Comparison of ENCODE assay signal across 1 cellular context in the genomic region with DNA sequence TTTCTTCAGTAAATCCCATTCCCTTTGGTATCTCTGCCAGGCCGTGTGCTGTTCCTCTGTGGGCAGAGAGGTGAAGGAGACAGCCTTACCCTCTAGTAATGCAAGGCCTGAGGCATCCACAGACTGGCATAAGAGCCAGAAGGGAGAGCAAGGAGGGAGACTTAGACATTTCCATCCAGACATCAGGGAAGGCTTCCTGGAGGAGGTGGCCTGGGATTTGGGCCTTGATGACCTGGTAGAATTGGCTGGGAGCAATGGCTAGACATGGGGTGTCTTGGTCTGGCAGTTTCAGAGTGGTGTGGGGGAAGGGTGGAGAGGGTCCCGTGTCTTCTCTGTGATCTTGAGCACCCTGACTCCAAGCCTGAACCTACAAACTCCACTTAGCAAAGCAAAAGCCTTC.
TF ChIP-seq lines count a peak whose summit lies in the region.

No MANE protein-coding gene starts in this region.

TF ChIP-seq in H1, 55 proteins besides CTCF, POLR2A, EP300 and RAD21 (continued from another document):
- TF ChIP-seq SUZ12 (IDR thresholded peaks at IDR 0.05; ENCODE audit: low read length), result no peak
- TF ChIP-seq RBBP5 (IDR thresholded peaks at IDR 0.05; ENCODE audit: borderline replicate concordance, low read depth, low read length), result no peak
- no peak for TF ChIP-seq TAF1 (IDR thresholded peaks at IDR 0.05; ENCODE audit: low read depth, low read length)
- TF ChIP-seq JUN (IDR thresholded peaks at IDR 0.05; ENCODE audit: low read depth, low read length), result no peak
- TF ChIP-seq ATF2 (IDR thresholded peaks at IDR 0.05; ENCODE audit: low read length), result no peak
TF ChIP-seq in H1: peak in this region for 0.
